19 cellular contexts compared by ENCODE assay signal in genomic region chr6:127204278-127204677, GRCh38.
DNase-seq lines count a peak whose midpoint lies in the region; ATAC-seq and TF ChIP-seq lines count a peak whose summit lies in the region.
"Had no signal": no experiment of that assay in that cellular context is flagged by ENCODE, and none has a peak within 500 bp of the region (broad histone marks: within the 10 kb centered on the region; RNA-seq: fewer than 3 reads in every experiment).

No MANE protein-coding gene starts in this region.

- intact Hi-C loops in spleen (cut with DNase I; ENCODE audit: low total_unique reads), result no loop called here

- H3K4me3 ChIP-seq in HL-60 (replicated peaks; ENCODE audit: insufficient read depth, low read length) (no peak overlapping the region), spleen (no peak overlapping the region)

- H3K4me1 ChIP-seq in spleen, result no peaks in the 10 kb centered on the region

- 53 to 90% (median 71%) methylated on average over 1 of the region's 1 CpG for WGBS in spleen, 5 donors

- H3K27ac ChIP-seq in HL-60 (replicated peaks) (peak overlapping the region; percentile 9; the same call in 1 of the 2 replicates), spleen (peak overlapping the region in 6 of 8 donors; percentile 42 to 80 (median 67))
- H3K27ac ChIP-seq: KMS-11 had no signal

- no peak for ATAC-seq in GM18868 (IDR thresholded peaks at IDR 0.05; ENCODE audit: unreplicated experiment)

- H3K9me3 ChIP-seq in spleen, result no peaks in the 10 kb centered on the region

- H3K36me3 ChIP-seq in spleen, result no peaks in the 10 kb centered on the region

- peak in 1 of 2 experiments; percentile 38 for DNase-seq in HL-60 (ENCODE audit: low read depth in 1 of 2, low spot score in 1 of 2)
- peak; percentile 43 for DNase-seq in MV-4-11 (lab: John Stamatoyannopoulos, UW)
- DNase-seq in SKM-1 treated with dmso at 0.1 percent for 144 hours (lab: John Stamatoyannopoulos, UW; ENCODE audit: unreplicated experiment), result peak; percentile 70
- no peak for DNase-seq in spleen
- DNase-seq in ecto neural progenitor cell (ENCODE audit: low spot score), result no peak
- no peak for DNase-seq in C1 segment of cervical spinal cord (lab: John Stamatoyannopoulos, UW)
- DNase-seq: ACHN; CD4-positive, alpha-beta memory T cell; DMS153; GF-D8; H9; NCI-H1092 treated with DMSO at 0.1 percent for 48 hours; NCI-H146; NCI-H2081; NCI-H2171 treated with DMSO at 0.1 percent for 48 hours; NCI-H446; NCI-H526 treated with DMSO at 0.1 percent for 48 hours had no signal

- H3K27me3 ChIP-seq in HL-60 (ENCODE audit: insufficient read depth, poor library complexity, severe bottlenecking) (no peaks in the 10 kb centered on the region), spleen (replicated peaks in 1 of 7) (peaks cover 0 to 14% (median 0%) of the 10 kb centered on the region in 7 donors)

- TF ChIP-seq POLR2A in spleen (IDR thresholded peaks at IDR 0.05), result no peak

- TF ChIP-seq CTCF in HL-60 (IDR thresholded peaks at IDR 0.05; ENCODE audit: insufficient read depth, low read length) (no peak), spleen (IDR thresholded peaks at IDR 0.05 in 8 of 11, conservative IDR thresholded peaks at IDR 0.05 in 3 of 11) (no peak)

Comparison
In these comparisons a context has a peak if more than half of its experiments do, and no peak if none do; other contexts are left out.
1. DNase-seq: peak in MV-4-11 (single experiment) and SKM-1 treated with dmso at 0.1 percent for 144 hours (single experiment); none in spleen (single experiment), ecto neural progenitor cell (single experiment) and C1 segment of cervical spinal cord (0 of 14).